Comparison of ENCODE assay signal across 8 cellular contexts in the genomic region with DNA sequence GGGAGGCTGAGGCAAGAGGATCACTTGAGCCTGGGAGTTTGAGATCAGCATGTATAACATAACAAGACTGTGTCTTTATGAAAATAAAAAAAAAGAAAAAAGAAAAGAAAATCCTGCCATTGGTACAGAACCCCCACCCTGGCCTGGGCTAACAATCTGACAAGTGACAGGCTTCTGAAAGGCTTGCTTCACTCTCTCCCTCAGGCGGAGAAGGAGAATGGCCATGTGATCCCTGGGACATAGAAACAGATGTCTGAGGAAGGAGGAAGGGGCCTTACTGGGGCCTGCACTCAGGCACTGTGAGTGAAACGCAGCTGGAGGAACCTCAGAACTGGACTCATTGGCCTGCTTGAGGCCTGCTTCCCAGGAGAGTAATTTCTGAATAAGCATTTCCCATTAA. TPM values are rescaled to one million over a fixed set of nuclear protein-coding genes. Genes with fewer than 3 reads are reported as not detected.
DNase-seq lines count a peak whose midpoint lies in the region; ATAC-seq and TF ChIP-seq lines count a peak whose summit lies in the region.
"Had no signal": no experiment of that assay in that cellular context is flagged by ENCODE, and none has a peak within 500 bp of the region (broad histone marks: within the 10 kb centered on the region; RNA-seq: fewer than 3 reads in every experiment).

No MANE protein-coding gene starts in this region.

- intact Hi-C loops in Panc1 (cut with micrococcal nuclease; ENCODE audit: unreplicated experiment): no loop called here
- intact Hi-C loops in Right ventricle myocardium superior (cut with DNase I): no loop called here
- intact Hi-C loops in sciatic nerve (cut with DNase I): no loop called here

- ATAC-seq in Panc1 (no peak), Right ventricle myocardium superior (ENCODE audit: poor library complexity) (peak; percentile 49), sciatic nerve (peak; percentile 80), HG02678 (IDR thresholded peaks at IDR 0.05; ENCODE audit: unreplicated experiment) (no peak)

- no peak for DNase-seq in Panc1 (ENCODE audit: low read depth, low spot score)
- DNase-seq in Right ventricle myocardium superior: peak; percentile 44
- DNase-seq in sciatic nerve (ENCODE audit: low spot score): no peak
- no peak for DNase-seq in H7
- no peak for DNase-seq in NCI-H2081 (lab: John Stamatoyannopoulos, UW)
- DNase-seq: stimulated activated CD4-positive, alpha-beta T cell treated with anti-CD3 and anti-CD28 coated beads, Interleukin-1b, Interleukin-23, amount 100 ng/mL, for 48 hours had no signal

- in situ Hi-C loops in Panc1 (cut with HindIII; ENCODE audit: low pct_unique_long_range_greater_than_20kb, low sequenced_read_pairs): no loop called here

- H3K4me1 ChIP-seq in HEK293 (ENCODE audit: control insufficient read depth, insufficient read depth, low read length) (no peaks in the 10 kb centered on the region), Panc1 (ENCODE audit: control insufficient read depth, insufficient read depth, low read length) (peaks cover 92% of the 10 kb centered on the region)

- no TSS peak for BruUV-seq in Panc1 (replicated peaks; lab: Mats Ljungman, UMichigan)

- no peak overlapping the region for H3K27ac ChIP-seq in HEK293 (ENCODE audit: extremely low read depth, low read depth, low read length)
- H3K27ac ChIP-seq in Panc1 (ENCODE audit: low read length): peak overlapping the region; percentile 93

- H3K4me3 ChIP-seq in HEK293 (ENCODE audit: low read depth, low read length) (no peak overlapping the region), Panc1 (ENCODE audit: low read depth in 2 of 2, low read length in 2 of 2) (no peak overlapping the region), H7 (ENCODE audit: insufficient read depth, low read depth, low read length) (no peak overlapping the region)

- POLR2A ChIA-PET in HEK293 (lab: Yijun Ruan, JAX) (interaction anchor here (1.0 to 1.9 kb wide), 2 partner anchors 13 to 18 kb away, joined by 4 to 7 read pairs; a partner anchor contains a TSS), Panc1 (lab: Charles Lee) (no interaction called here)

- TF ChIP-seq CTCF in HEK293 (tag by site-specific recombination; IDR thresholded peaks at IDR 0.05) (no peak), Panc1 (IDR thresholded peaks at IDR 0.05) (no peak)

- H3K36me3 ChIP-seq in HEK293 (ENCODE audit: control insufficient read depth in 2 of 2, insufficient read depth in 1 of 2, low read length in 2 of 2) (peaks cover 0 to 3% of the 10 kb centered on the region in 2 experiments; a peak in 2 of 3 replicates), Panc1 (ENCODE audit: control insufficient read depth, insufficient read depth, low read length) (no peaks in the 10 kb centered on the region; the same call in 1 of the 2 replicates), H7 (replicated peaks; ENCODE audit: control insufficient read depth, insufficient read depth, low read length) (no peaks in the 10 kb centered on the region)

- CTCF ChIA-PET in HEK293 (lab: Yijun Ruan, JAX) (interaction anchor here (0.7 to 1.6 kb wide), 5 partner anchors 12 to 86 kb away, joined by 3 to 7 read pairs (median 4); no protein-coding TSS in a partner anchor), Panc1 (lab: Charles Lee) (no interaction called here)

- H3K9me3 ChIP-seq in HEK293 (ENCODE audit: control insufficient read depth, insufficient read depth, low read depth, low read length) (no peaks in the 10 kb centered on the region), Panc1 (ENCODE audit: control insufficient read depth, insufficient read depth, low read depth, low read length) (no peaks in the 10 kb centered on the region)

- H3K27me3 ChIP-seq in Panc1 (ENCODE audit: control insufficient read depth, insufficient read depth, low read length) (no peaks in the 10 kb centered on the region), H7 (ENCODE audit: control insufficient read depth, insufficient read depth, low read length) (no peaks in the 10 kb centered on the region)

TF ChIP-seq in HEK293, 187 proteins besides CTCF, POLR2A, EP300 and RAD21:
- TF ChIP-seq ZBTB1 (tag by site-specific recombination; IDR thresholded peaks at IDR 0.05) (no peak), SCRT2 (tag by site-specific recombination; IDR thresholded peaks at IDR 0.05) (no peak), ZNF558 (tag by site-specific recombination; IDR thresholded peaks at IDR 0.05) (no peak), ZNF335 (tag by site-specific recombination; conservative IDR thresholded peaks at IDR 0.05) (peak; percentile 27; the same call in 1 of the 2 replicates)

RNA-seq across cellular contexts. Expression of a gene that starts 17.5 kb away (rescaled TPM):
- total RNA-seq in Panc1 (2021; ENCODE audit: unreplicated experiment): 80.8 TPM
- polyA plus RNA-seq in Panc1 (2012; ENCODE audit: insufficient read length): 60.3 TPM
- 12.2 TPM for total RNA-seq in Right ventricle myocardium superior
- 19.1 TPM for total RNA-seq in sciatic nerve
- 1.6 TPM in 2 replicates for total RNA-seq in H7 (2014; rRNA removed; shearing (Covaris generic))

RNA-seq across cellular contexts. Expression of a gene that starts 37.4 kb away (rescaled TPM):
- total RNA-seq in Panc1 (2021; ENCODE audit: unreplicated experiment) (0.26 TPM), Right ventricle myocardium superior (not detected), sciatic nerve (not detected)
- 0.17 TPM for polyA plus RNA-seq in Panc1 (2012; ENCODE audit: insufficient read length)
- 0.24 TPM in 1 of 2 replicates, not detected in the other for total RNA-seq in H7 (2014; rRNA removed; shearing (Covaris generic))

Comparison
In these comparisons a context has a peak if more than half of its experiments do, and no peak if none do; other contexts are left out.
1. ATAC-seq: peak in Right ventricle myocardium superior (single experiment) and sciatic nerve (single experiment); none in Panc1 (single experiment) and HG02678 (single experiment).